1 cellular context compared by ENCODE assay signal in the genomic region with DNA sequence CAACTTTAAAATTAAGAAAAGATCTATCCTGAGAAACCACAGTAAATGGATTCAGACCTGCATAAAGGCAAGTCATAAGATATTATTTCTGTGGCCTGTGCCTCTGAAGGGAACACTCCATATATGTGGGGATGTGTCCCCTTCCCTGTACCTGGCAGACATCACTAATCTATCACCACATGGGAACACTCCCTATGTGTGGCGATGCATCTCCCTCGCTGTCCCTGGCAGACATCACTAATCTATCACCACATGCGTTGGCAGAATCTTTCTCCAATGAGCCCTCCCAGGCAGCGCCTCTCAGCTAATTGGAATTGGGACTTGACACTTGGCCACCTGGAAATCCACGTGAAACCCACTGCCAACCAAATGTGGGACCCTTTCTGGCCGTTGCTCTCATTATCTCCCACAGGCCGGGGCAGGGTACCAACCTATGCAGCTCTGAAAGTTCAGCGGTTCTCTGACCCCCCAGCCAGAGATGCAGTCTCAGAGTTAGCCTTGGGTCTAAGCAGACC.
TF ChIP-seq lines count a peak whose summit lies in the region.

No MANE protein-coding gene starts in this region.

TF ChIP-seq in HEK293, 187 proteins besides CTCF, POLR2A, EP300 and RAD21 (continued from another document):
- no peak for TF ChIP-seq ZNF239 (tag by site-specific recombination; IDR thresholded peaks at IDR 0.05)
- TF ChIP-seq, protein P1, sequence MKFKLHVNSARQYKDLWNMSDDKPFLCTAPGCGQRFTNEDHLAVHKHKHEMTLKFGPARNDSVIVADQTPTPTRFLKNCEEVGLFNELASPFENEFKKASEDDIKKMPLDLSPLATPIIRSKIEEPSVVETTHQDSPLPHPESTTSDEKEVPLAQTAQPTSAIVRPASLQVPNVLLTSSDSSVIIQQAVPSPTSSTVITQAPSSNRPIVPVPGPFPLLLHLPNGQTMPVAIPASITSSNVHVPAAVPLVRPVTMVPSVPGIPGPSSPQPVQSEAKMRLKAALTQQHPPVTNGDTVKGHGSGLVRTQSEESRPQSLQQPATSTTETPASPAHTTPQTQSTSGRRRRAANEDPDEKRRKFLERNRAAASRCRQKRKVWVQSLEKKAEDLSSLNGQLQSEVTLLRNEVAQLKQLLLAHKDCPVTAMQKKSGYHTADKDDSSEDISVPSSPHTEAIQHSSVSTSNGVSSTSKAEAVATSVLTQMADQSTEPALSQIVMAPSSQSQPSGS (tag by site-specific recombination; IDR thresholded peaks at IDR 0.05; ENCODE audit: low read depth), result no peak
- TF ChIP-seq, protein P2, sequence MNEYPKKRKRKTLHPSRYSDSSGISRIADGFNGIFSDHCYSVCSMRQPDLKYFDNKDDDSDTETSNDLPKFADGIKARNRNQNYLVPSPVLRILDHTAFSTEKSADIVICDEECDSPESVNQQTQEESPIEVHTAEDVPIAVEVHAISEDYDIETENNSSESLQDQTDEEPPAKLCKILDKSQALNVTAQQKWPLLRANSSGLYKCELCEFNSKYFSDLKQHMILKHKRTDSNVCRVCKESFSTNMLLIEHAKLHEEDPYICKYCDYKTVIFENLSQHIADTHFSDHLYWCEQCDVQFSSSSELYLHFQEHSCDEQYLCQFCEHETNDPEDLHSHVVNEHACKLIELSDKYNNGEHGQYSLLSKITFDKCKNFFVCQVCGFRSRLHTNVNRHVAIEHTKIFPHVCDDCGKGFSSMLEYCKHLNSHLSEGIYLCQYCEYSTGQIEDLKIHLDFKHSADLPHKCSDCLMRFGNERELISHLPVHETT (tag by site-specific recombination; IDR thresholded peaks at IDR 0.05), result no peak
